8 cellular contexts compared by ENCODE assay signal in the genomic region with DNA sequence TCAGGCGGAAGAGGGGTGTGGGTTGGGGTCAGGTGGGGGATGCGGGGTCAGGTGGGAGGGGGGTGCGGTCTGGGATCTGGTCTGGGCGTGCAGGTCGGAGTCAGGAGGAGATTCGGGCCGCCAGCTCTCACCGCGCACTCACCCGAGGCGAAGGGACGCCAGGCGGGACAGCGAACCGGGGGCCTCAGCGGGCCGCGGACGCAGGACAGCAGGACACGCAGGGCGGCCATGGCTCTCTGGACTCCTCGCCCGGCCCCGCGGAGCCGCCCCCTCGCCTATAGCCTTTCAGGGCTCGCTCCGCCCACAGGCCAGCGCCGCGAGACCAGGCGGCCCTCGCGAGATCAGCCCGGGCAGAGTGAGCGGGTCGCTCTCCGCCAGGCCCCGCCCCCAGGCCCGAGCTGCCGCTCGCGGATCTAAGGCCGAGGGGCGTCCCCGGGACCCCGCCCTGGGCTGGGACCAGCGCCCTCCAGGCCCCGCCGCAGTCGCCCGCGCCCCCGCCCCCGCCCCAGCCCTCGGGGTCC. TPM values are rescaled to one million over a fixed set of nuclear protein-coding genes. Genes with fewer than 3 reads are reported as not detected.
DNase-seq lines count a peak whose midpoint lies in the region; ATAC-seq and TF ChIP-seq lines count a peak whose summit lies in the region.

A gene (minus strand): TSS at position 251 of the 521 bp plus-strand sequence. CDS start 21 bp downstream, at position 230.

- H3K36me3 ChIP-seq in mucosa of descending colon (ENCODE audit: low read depth), result peaks cover 5% of the 10 kb centered on the region

- peak within 1 kb of the TSS; percentile 69 for H3K4me3 ChIP-seq in epithelial cell of esophagus (ENCODE audit: low read length)
- H3K4me3 ChIP-seq in mucosa of descending colon, result peak within 1 kb of the TSS; percentile 74

- TF ChIP-seq CTCF in epithelial cell of esophagus (IDR thresholded peaks at IDR 0.05; ENCODE audit: insufficient read depth, low read depth, low read length, missing control alignments) (no peak), mucosa of descending colon (IDR thresholded peaks at IDR 0.05) (no peak)

- peak; percentile 95 for DNase-seq in D341Med (ENCODE audit: low spot score)
- peak; percentile 94 for DNase-seq in HuH-7.5 (ENCODE audit: low spot score)
- DNase-seq in OCI-M1 (lab: John Stamatoyannopoulos, UW), result peak; percentile 98
- DNase-seq in activated T-cell treated with anti-CD3 and anti-CD28 coated beads for 24 hours (ENCODE audit: low read depth), result peak; percentile 90
- peak; percentile 93 for DNase-seq in epithelial cell of esophagus (ENCODE audit: low read depth)
- DNase-seq in mucosa of descending colon, result peak; percentile 97 to 99 (median 97)
- DNase-seq in stimulated activated CD8-positive, alpha-beta memory T cell treated with anti-CD3 and anti-CD28 coated beads, Interleukin-4, amount 100 ng/mL, for 1 hour (ENCODE audit: low read depth in 2 of 2, low spot score in 1 of 2), result peak; percentile 81 to 84

- no peaks in the 10 kb centered on the region for H3K9me3 ChIP-seq in mucosa of descending colon

- intact Hi-C loops in mucosa of descending colon (cut with DNase I, micrococcal nuclease), result no loop called here

- peaks cover 11% of the 10 kb centered on the region for H3K4me1 ChIP-seq in mucosa of descending colon (ENCODE audit: low read depth)

- peak; percentile 95 for ATAC-seq in GM21528 (IDR thresholded peaks at IDR 0.05; ENCODE audit: low FRiP score, unreplicated experiment)
- peak; percentile 98 for ATAC-seq in mucosa of descending colon

RNA-seq across cellular contexts. Expression of the gene that starts here (rescaled TPM):
- total RNA-seq in mucosa of descending colon, result 100 to 1,000 TPM in 2 of 3 donors, 10 to 100 TPM in 1; 97.7 to 180 (median 151) TPM

Comparison
In these comparisons a context has a peak if more than half of its experiments do, and no peak if none do; other contexts are left out.
1. Peak in every context shown above with its lines: DNase-seq, ATAC-seq and H3K4me3 ChIP-seq.